In the genomic region with DNA sequence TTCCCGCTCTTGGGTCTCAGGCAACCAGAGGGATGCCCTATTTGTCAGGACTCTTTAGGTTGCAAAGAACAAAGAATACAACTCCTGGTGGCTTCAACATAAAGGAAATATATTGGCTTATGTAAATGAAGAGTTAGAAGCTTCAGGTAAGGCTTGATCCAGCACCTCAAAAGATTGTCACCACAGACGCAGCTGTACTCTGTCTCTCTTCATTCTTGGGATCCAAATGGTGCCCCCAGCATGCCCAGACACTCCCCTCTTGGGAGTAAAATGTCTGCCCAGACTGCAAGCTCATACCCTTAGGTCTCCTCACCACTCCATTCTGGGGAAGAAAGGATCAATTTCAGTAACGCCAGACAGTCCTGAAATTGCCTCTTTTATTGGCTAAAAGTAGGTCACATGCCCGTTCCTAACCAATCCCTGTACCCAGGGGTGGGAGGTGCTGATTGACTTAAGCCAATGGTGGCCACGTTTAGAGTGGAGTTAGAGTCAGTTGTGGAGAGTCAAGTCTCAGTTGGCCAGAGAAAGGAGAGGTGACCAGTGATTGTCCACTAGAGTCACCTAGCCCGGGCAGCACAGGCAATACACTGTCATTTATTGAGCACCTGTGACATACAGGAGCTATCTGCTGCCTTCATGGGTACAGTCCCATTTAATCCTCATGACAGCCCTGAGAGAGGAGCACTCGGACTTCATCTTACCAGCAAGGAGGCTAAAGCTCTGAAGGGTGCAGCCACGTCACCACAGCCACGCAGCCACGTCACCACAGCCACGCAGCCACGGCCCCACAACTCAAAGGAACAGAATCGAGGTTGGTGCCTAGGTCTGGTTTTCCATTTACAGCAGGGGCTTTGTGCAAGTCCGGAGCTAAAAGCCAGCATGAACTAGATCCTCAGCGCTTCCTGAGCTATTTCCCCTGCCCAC, we compare ENCODE assay signal across 18 cellular contexts. TPM values are rescaled to one million over a fixed set of nuclear protein-coding genes. Genes with fewer than 3 reads are reported as not detected.
DNase-seq lines count a peak whose midpoint lies in the region; ATAC-seq, FAIRE-seq and TF ChIP-seq lines count a peak whose summit lies in the region.
"Had no signal": no experiment of that assay in that cellular context is flagged by ENCODE, and none has a peak within 500 bp of the region (broad histone marks: within the 10 kb centered on the region; RNA-seq: fewer than 3 reads in every experiment).

No MANE protein-coding gene starts in this region.

- CTCF ChIA-PET in SK-N-SH (lab: Yijun Ruan, JAX) (interaction anchor here (1.5 kb wide), 1 partner anchor 47 kb away, joined by 3 read pairs; no protein-coding TSS in a partner anchor), HCT116 (lab: Charles Lee) (no interaction called here), H1 (lab: Charles Lee; ENCODE audit: partially characterized antibody) (interaction anchor here (0.8 to 1.3 kb wide), 6 partner anchors 13 to 115 kb away, joined by 3 to 6 read pairs (median 3); no protein-coding TSS in a partner anchor)

- no peak for FAIRE-seq in H1 (lab: Jason Lieb, UNC)

- H2BK15ac ChIP-seq in H1 (ENCODE audit: low read length), result no peak overlapping the region

- BruUV-seq in HCT116 (replicated peaks; lab: Mats Ljungman, UMichigan), result no TSS peak

- H3K27me3 ChIP-seq in SK-N-SH (ENCODE audit: insufficient read depth) (no peaks in the 10 kb centered on the region), HCT116 (ENCODE audit: insufficient read depth, low read length) (no peaks in the 10 kb centered on the region), H1 (replicated peaks in 1 of 4; ENCODE audit: control insufficient read depth in 3 of 4, extremely low read depth in 1 of 4, insufficient read depth in 3 of 4, low read length in 3 of 4) (no peaks in the 10 kb centered on the region; a peak in 2 of 7 replicates), thyroid gland (no peaks in the 10 kb centered on the region)

- TF ChIP-seq EP300 in SK-N-SH (IDR thresholded peaks at IDR 0.05; ENCODE audit: borderline replicate concordance in 1 of 2, low read depth in 1 of 2, low read length in 1 of 2) (no peak), H1 (IDR thresholded peaks at IDR 0.05; ENCODE audit: borderline replicate concordance in 1 of 2, low read depth in 2 of 2, low read length in 2 of 2) (no peak)

- POLR2A ChIA-PET in SK-N-SH (lab: Yijun Ruan, JAX), result interaction anchor here (1.5 kb wide), 1 partner anchor 18 kb away, joined by 5 read pairs; no protein-coding TSS in a partner anchor
- POLR2A ChIA-PET in HCT116 (lab: Charles Lee), result no interaction called here
- POLR2A ChIA-PET in H1 (lab: Charles Lee; ENCODE audit: partially characterized antibody), result no interaction called here

- H4K91ac ChIP-seq in H1 (replicated peaks; ENCODE audit: insufficient read length, low read length), result no peak overlapping the region

- H4K8ac ChIP-seq in H1 (ENCODE audit: extremely low read depth, insufficient read depth, low read length), result no peak overlapping the region

- no peak overlapping the region for H3K18ac ChIP-seq in H1 (ENCODE audit: extremely low read depth, low read length)

- no peaks in the 10 kb centered on the region for H3K79me2 ChIP-seq in SK-N-SH (ENCODE audit: insufficient read depth)
- H3K79me2 ChIP-seq in HCT116 (ENCODE audit: insufficient read depth, low read length), result no peaks in the 10 kb centered on the region
- no peaks in the 10 kb centered on the region for H3K79me2 ChIP-seq in H1 (ENCODE audit: control insufficient read depth in 1 of 2, insufficient read depth in 2 of 2, low read length in 2 of 2)

- H3K4me3 ChIP-seq in SK-N-SH (ENCODE audit: low read depth in 2 of 2, low read length in 1 of 2) (no peak overlapping the region), HCT116 (replicated peaks in 1 of 2; ENCODE audit: low read depth in 1 of 2, low read length in 2 of 2) (no peak overlapping the region), H1 (ENCODE audit: extremely low read depth in 1 of 4, insufficient read depth in 2 of 4, low read depth in 3 of 4, low read length in 4 of 4) (no peak overlapping the region), thyroid gland (replicated peaks in 1 of 3) (no peak overlapping the region)
- H3K4me3 ChIP-seq: HAP-1 had no signal

- no peak overlapping the region for H2AK5ac ChIP-seq in H1 (ENCODE audit: low read depth, low read length)

- no peak overlapping the region for H2BK5ac ChIP-seq in H1 (ENCODE audit: low read depth, low read length)

- no peak overlapping the region for H3K14ac ChIP-seq in H1 (ENCODE audit: insufficient read length)

- no peak; the same call in 2 of the 3 replicates for ATAC-seq in SK-N-SH treated with all-trans-retinoic acid at 6 μM for 48 hours
- ATAC-seq in HCT116, result peak; percentile 69
- no peak for ATAC-seq in sciatic nerve
- ATAC-seq: Panc1 had no signal

- H4K5ac ChIP-seq in H1 (ENCODE audit: insufficient read length, low read depth, low read length), result no peak overlapping the region

- no peak overlapping the region for H3K4ac ChIP-seq in H1 (replicated peaks; ENCODE audit: insufficient read length, low read depth, low read length)

- H3K4me2 ChIP-seq in SK-N-SH (no peak overlapping the region), HCT116 (ENCODE audit: low read length) (no peak overlapping the region), H1 (ENCODE audit: insufficient read depth in 1 of 2, low read depth in 2 of 2, low read length in 2 of 2) (no peak overlapping the region)

- 70% methylated on average over 14 of the region's 15 CpGs for WGBS in SK-N-SH (ENCODE audit: low lambda C conversion rate)
- 90% methylated on average over 15 of the region's 15 CpGs; no CpG with 5 or more reads in 1 of the 2 experiments for WGBS in H1 (ENCODE audit: extremely low coverage in 1 of 2, insufficient coverage in 1 of 2, insufficient read length in 1 of 2, insufficient replicate concordance in 2 of 2, low coverage in 1 of 2, low lambda C conversion rate in 2 of 2, missing lambda C conversion rate in 1 of 2), 2 experiments
- WGBS in thyroid gland, 2 donors, result 89 to 90% methylated on average over 15 of the region's 15 CpGs

- no peak overlapping the region for H3K9ac ChIP-seq in SK-N-SH
- H3K9ac ChIP-seq in HCT116 (ENCODE audit: low read length), result no peak overlapping the region
- no peak overlapping the region for H3K9ac ChIP-seq in H1 (replicated peaks in 1 of 4; ENCODE audit: extremely low read depth in 1 of 4, low read depth in 3 of 4, low read length in 3 of 4)

- no peaks in the 10 kb centered on the region for H3K79me1 ChIP-seq in H1 (ENCODE audit: low read depth, low read length)

- H3K9me2 ChIP-seq in SK-N-SH (no peaks in the 10 kb centered on the region), HCT116 (ENCODE audit: insufficient read depth) (no peaks in the 10 kb centered on the region)

- RAD21 ChIA-PET in HCT116 (lab: Charles Lee; ENCODE audit: low non-redundant PET in 1 of 2, low total read pairs in 2 of 2, uncharacterized antibody in 2 of 2, unreplicated experiment in 2 of 2), result no interaction called here

- no peak overlapping the region for H2AFZ ChIP-seq in SK-N-SH (ENCODE audit: low read depth)
- H2AFZ ChIP-seq in HCT116 (ENCODE audit: low read depth, low read length, poor library complexity, severe bottlenecking), result peak overlapping the region; percentile 26
- H2AFZ ChIP-seq in H1 (ENCODE audit: low read length), result no peak overlapping the region

- H2BK20ac ChIP-seq in H1 (ENCODE audit: low read length), result no peak overlapping the region

- TF ChIP-seq POLR2A in HCT116 (IDR thresholded peaks at IDR 0.05; ENCODE audit: borderline replicate concordance, extremely low read depth, insufficient read depth, insufficient read length), result no peak
- TF ChIP-seq POLR2A in H1 (IDR thresholded peaks at IDR 0.05; ENCODE audit: control extremely low read depth in 1 of 2, low read depth in 2 of 2, low read length in 2 of 2), result no peak
- TF ChIP-seq POLR2A in thyroid gland (IDR thresholded peaks at IDR 0.05), result no peak

- H4K20me1 ChIP-seq in SK-N-SH (ENCODE audit: insufficient read depth), result no peaks in the 10 kb centered on the region
- no peaks in the 10 kb centered on the region for H4K20me1 ChIP-seq in HCT116 (ENCODE audit: insufficient read depth)
- H4K20me1 ChIP-seq in H1 (replicated peaks in 1 of 2; ENCODE audit: control insufficient read depth in 1 of 2, insufficient read depth in 2 of 2, low read length in 2 of 2), result no peaks in the 10 kb centered on the region

- H3K27ac ChIP-seq in SK-N-SH (ENCODE audit: low read depth in 2 of 2, low read length in 1 of 2) (no peak overlapping the region; a peak in 1 of 4 replicates), HCT116 (ENCODE audit: low read depth, low read length) (no peak overlapping the region), H1 (ENCODE audit: low read depth, low read length) (no peak overlapping the region), thyroid gland (no peak overlapping the region)
- H3K27ac ChIP-seq: 22Rv1, C4-2B had no signal

- no peak overlapping the region for H2BK12ac ChIP-seq in H1 (ENCODE audit: low read depth, low read length)

- no peak for TF ChIP-seq CTCF in SK-N-SH (IDR thresholded peaks at IDR 0.05)
- TF ChIP-seq CTCF in HCT116 (IDR thresholded peaks at IDR 0.05 in 2 of 3, conservative IDR thresholded peaks at IDR 0.05 in 1 of 3; ENCODE audit: borderline replicate concordance in 1 of 3, insufficient read depth in 1 of 3, low read depth in 2 of 3, low read length in 2 of 3), result no peak
- no peak for TF ChIP-seq CTCF in H1 (IDR thresholded peaks at IDR 0.05; ENCODE audit: control extremely low read depth in 1 of 3, insufficient read depth in 1 of 3, low read depth in 1 of 3, low read length in 3 of 3)
- no peak for TF ChIP-seq CTCF in thyroid gland (IDR thresholded peaks at IDR 0.05)

- no peaks in the 10 kb centered on the region for H3F3A ChIP-seq in SK-N-SH (replicated peaks; ENCODE audit: insufficient read depth)

- H3K23me2 ChIP-seq in H1 (ENCODE audit: low read depth, low read length), result peaks cover 2% of the 10 kb centered on the region; the same call in 1 of the 2 replicates

- no peaks in the 10 kb centered on the region for H3K36me3 ChIP-seq in SK-N-SH (replicated peaks in 1 of 2; ENCODE audit: control insufficient read depth in 1 of 2, insufficient read depth in 2 of 2, low read length in 1 of 2)
- no peaks in the 10 kb centered on the region for H3K36me3 ChIP-seq in HCT116 (ENCODE audit: control insufficient read depth in 1 of 2, insufficient read depth in 2 of 2, low read length in 2 of 2)
- H3K36me3 ChIP-seq in H1 (ENCODE audit: control insufficient read depth in 2 of 4, insufficient read depth in 4 of 4, low read length in 3 of 4), result no peaks in the 10 kb centered on the region
- H3K36me3 ChIP-seq in thyroid gland, result no peaks in the 10 kb centered on the region
- H3K36me3 ChIP-seq: HAP-1 had no signal

- intact Hi-C loops in HCT116 (cut with micrococcal nuclease), result no loop called here
- intact Hi-C loops in sciatic nerve (cut with DNase I), result loop anchor here (1.0 kb wide), 1 partner anchor 44 kb away; no protein-coding TSS in a partner anchor
- intact Hi-C loops in thyroid gland (cut with DNase I), result no loop called here

- TF ChIP-seq RAD21 in SK-N-SH (IDR thresholded peaks at IDR 0.05; ENCODE audit: low read length) (no peak), HCT116 (IDR thresholded peaks at IDR 0.05; ENCODE audit: low read depth) (no peak), H1 (IDR thresholded peaks at IDR 0.05 in 1 of 2, conservative IDR thresholded peaks at IDR 0.05 in 1 of 2; ENCODE audit: low read depth in 2 of 2, low read length in 2 of 2) (no peak)

- H3K56ac ChIP-seq in H1 (replicated peaks; ENCODE audit: insufficient read length, low read depth, low read length), result no peak overlapping the region

- no peak overlapping the region for H2BK120ac ChIP-seq in H1 (replicated peaks; ENCODE audit: low read depth, low read length)

- H3K4me1 ChIP-seq in SK-N-SH (ENCODE audit: control insufficient read depth in 1 of 2, insufficient read depth in 2 of 2, low read depth in 1 of 2, low read length in 1 of 2), result peaks cover 0 to 28% of the 10 kb centered on the region in 2 experiments; a peak in 1 of 4 replicates
- H3K4me1 ChIP-seq in HCT116 (ENCODE audit: control insufficient read depth in 1 of 2, insufficient read depth in 2 of 2, low read length in 2 of 2), result peaks cover 0 to 4% of the 10 kb centered on the region in 2 experiments; a peak in 1 of 4 replicates
- H3K4me1 ChIP-seq in H1 (replicated peaks in 1 of 4; ENCODE audit: control insufficient read depth in 3 of 4, insufficient read depth in 4 of 4, low read length in 3 of 4), result no peaks in the 10 kb centered on the region; a peak in 1 of 7 replicates
- no peaks in the 10 kb centered on the region for H3K4me1 ChIP-seq in thyroid gland
- H3K4me1 ChIP-seq: HAP-1 had no signal

- peak; percentile 31 for DNase-seq in SK-N-SH
- no peak for DNase-seq in HCT116 (ENCODE audit: low read depth, low spot score)
- no peak for DNase-seq in H1 (ENCODE audit: low read depth in 1 of 2, low spot score in 2 of 2)
- peak; percentile 40 for DNase-seq in sciatic nerve (ENCODE audit: low spot score)
- DNase-seq in thyroid gland, result no peak
- no peak for DNase-seq in C1 segment of cervical spinal cord (lab: John Stamatoyannopoulos, UW)
- no peak for DNase-seq in effector CD4-positive, alpha-beta T cell
- DNase-seq: KBM-7, NCI-H1105, NCI-H1694 treated with DMSO at 0.1 percent for 48 hours, NCI-H446, SHP77 treated with DMSO at 0.1 percent for 48 hours, SW 1271 had no signal

- H3K23ac ChIP-seq in H1 (ENCODE audit: insufficient read length), result no peak overlapping the region

- H3K9me3 ChIP-seq in SK-N-SH, result no peaks in the 10 kb centered on the region
- H3K9me3 ChIP-seq in HCT116 (ENCODE audit: control insufficient read depth in 1 of 2, insufficient read depth in 1 of 2, low read depth in 1 of 2, low read length in 2 of 2), result no peaks in the 10 kb centered on the region
- H3K9me3 ChIP-seq in H1 (ENCODE audit: insufficient read depth in 2 of 2, low read depth in 1 of 2, low read length in 1 of 2), result no peaks in the 10 kb centered on the region
- no peaks in the 10 kb centered on the region for H3K9me3 ChIP-seq in thyroid gland
- H3K9me3 ChIP-seq: HAP-1 had no signal

RNA-seq across cellular contexts. Expression of a gene that starts 19.7 kb away (rescaled TPM):
- polyA plus RNA-seq in SK-N-SH (2012; rRNA removed) (4.2 and 4.4 TPM in 2 replicates), H1 (2011; rRNA removed) (2.9 and 3.7 TPM in 2 replicates)
- 1.9 and 4.4 TPM in 2 replicates for polyA plus RNA-seq in SK-N-SH (2012; cell fraction: cytosol; rRNA removed)
- polyA plus RNA-seq in SK-N-SH (2012; cell fraction: nucleus; rRNA removed), result 23.8 and 41.4 TPM in 2 replicates
- total RNA-seq in HCT116 (2021; ENCODE audit: unreplicated experiment) (8.5 TPM), sciatic nerve (12.3 TPM), thyroid gland (1 to 10 TPM in 1 of 4 donors, under 1 TPM in 2, not detected in 1; 0.22 to 1.3 (median 0.50) TPM)
- 7.8 and 8.5 TPM in 2 replicates for polyA plus RNA-seq in HCT116 (2012)
- total RNA-seq in H1 (2021; fragmentation: NEBNext Ultra II Directional; extraction: Animal tissue kit (Norgen Biotek cat#: 25700)), result 2.1 and 3.0 TPM in 2 replicates
- 2.7 TPM for polyA plus RNA-seq in H1 (2011; cell fraction: cytosol; rRNA removed)
- 5.0 TPM for polyA plus RNA-seq in H1 (2011; cell fraction: nucleus; rRNA removed)
- polyA plus RNA-seq in H1 (2012, experiment 1 of 2), result 2.0 to 3.5 TPM (median 2.7 TPM) in 4 replicates
- 1.5 TPM for polyA plus RNA-seq in H1 (2012, experiment 2 of 2)
- polyA plus RNA-seq in H1 (2013, experiment 1 of 2), result 1.6 TPM
- polyA plus RNA-seq in H1 (2013, experiment 2 of 2), result 1.8 TPM
- polyA minus RNA-seq in H1 (2011; rRNA and poly(A)+ RNA removed), result 1.0 and 1.7 TPM in 2 replicates
- polyA minus RNA-seq in H1 (2011; cell fraction: cytosol; rRNA and poly(A)+ RNA removed), result 1.4 TPM
- 1.9 TPM for polyA minus RNA-seq in H1 (2011; cell fraction: nucleus; rRNA and poly(A)+ RNA removed)

Comparison
In these comparisons a context has a peak if more than half of its experiments do, and no peak if none do; other contexts are left out.
1. DNase-seq: peak in SK-N-SH (single experiment) and sciatic nerve (single experiment); none in HCT116 (single experiment), H1 (0 of 2), thyroid gland (0 of 2), C1 segment of cervical spinal cord (0 of 14) and effector CD4-positive, alpha-beta T cell (single experiment).